In the genomic region with DNA sequence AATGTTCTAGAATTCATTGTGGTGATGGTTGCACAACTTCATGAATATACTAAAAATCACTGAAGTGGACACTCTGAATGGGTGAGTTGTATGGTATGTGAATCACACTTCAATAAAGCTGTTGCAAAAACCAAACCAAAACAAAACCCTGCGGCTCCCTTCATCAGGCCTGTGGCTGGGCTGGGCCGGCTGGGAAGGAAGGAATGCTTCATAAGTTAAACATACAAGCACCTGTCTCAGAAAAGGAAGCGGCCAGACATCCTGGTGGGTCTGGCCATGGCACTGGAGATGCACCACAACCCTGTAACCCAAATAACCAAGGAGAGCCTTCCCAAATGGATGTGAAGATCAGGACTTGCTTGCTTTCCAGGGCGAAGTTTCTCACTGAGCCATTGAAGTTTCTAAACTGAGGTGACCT, we compare ENCODE assay signal across 19 cellular contexts. TPM values are rescaled to one million over a fixed set of nuclear protein-coding genes. Genes with fewer than 3 reads are reported as not detected.
DNase-seq lines count a peak whose midpoint lies in the region; ATAC-seq and TF ChIP-seq lines count a peak whose summit lies in the region.
"Had no signal": no experiment of that assay in that cellular context is flagged by ENCODE, and none has a peak within 500 bp of the region (broad histone marks: within the 10 kb centered on the region; RNA-seq: fewer than 3 reads in every experiment).

No MANE protein-coding gene starts in this region.

- peaks cover 20% of the 10 kb centered on the region for H3K4me1 Mint-ChIP-seq in MCF 10A (ENCODE audit: insufficient read depth, unreplicated experiment)
- no peaks in the 10 kb centered on the region for H3K4me1 Mint-ChIP-seq in activated CD4-positive, alpha-beta memory T cell treated with anti-CD3 and anti-CD28 coated beads, Interleukin-2, amount 10 ng/mL, durations not matched to agents 7 days and 5 days
- H3K4me1 Mint-ChIP-seq: activated B cell treated with CpG ODN at 0.5 μM for 24 hours had no signal

- no peaks in the 10 kb centered on the region for H3K27me3 Mint-ChIP-seq in MCF 10A (ENCODE audit: insufficient read depth, unreplicated experiment)
- H3K27me3 Mint-ChIP-seq in activated CD4-positive, alpha-beta memory T cell treated with anti-CD3 and anti-CD28 coated beads, Interleukin-2, amount 10 ng/mL, durations not matched to agents 7 days and 5 days = no peaks in the 10 kb centered on the region
- H3K27me3 Mint-ChIP-seq: activated B cell treated with CpG ODN at 0.5 μM for 24 hours had no signal

- no peaks in the 10 kb centered on the region for H3K4me1 ChIP-seq in breast epithelium
- H3K4me1 ChIP-seq: lower lobe of right lung, Peyer's patch, right atrium auricular region, tibial nerve had no signal

- no peak for TF ChIP-seq POLR2A in breast epithelium (IDR thresholded peaks at IDR 0.05)

- H3K4me3 ChIP-seq in breast epithelium = no peak overlapping the region
- no peak overlapping the region for H3K4me3 ChIP-seq in fibroblast of villous mesenchyme (ENCODE audit: low read depth, low read length)
- H3K4me3 ChIP-seq: K562, lower lobe of right lung, Peyer's patch, right atrium auricular region, tibial nerve had no signal

- DNase-seq in MCF 10A (ENCODE audit: unreplicated experiment) (peak; percentile 79), breast epithelium (ENCODE audit: low spot score in 2 of 2) (no peak), astrocyte of the hippocampus (ENCODE audit: low read depth, low spot score) (peak; percentile 89), fibroblast of villous mesenchyme (ENCODE audit: low read depth) (peak; percentile 81), mucosa of gallbladder (ENCODE audit: low spot score) (no peak)
- DNase-seq in activated effector memory CD4-positive, alpha-beta T cell treated with anti-CD3 and anti-CD28 coated beads, Interleukin-2, amount 50 U/mL, for 16 hours = no peak
- DNase-seq in activated CD4-positive, alpha-beta memory T cell treated with anti-CD3 and anti-CD28 coated beads, Interleukin-2, amount 10 ng/mL, durations not matched to agents 7 days and 5 days = no peak
- DNase-seq: activated B cell treated with CpG ODN at 0.5 μM for 24 hours; activated naive CD4-positive, alpha-beta T cell; central memory CD4-positive, alpha-beta T cell; lower lobe of right lung; NCI-H1436 treated with DMSO at 0.1 percent for 48 hours; NCI-H510A treated with DMSO at 0.1 percent for 48 hours; Peyer's patch; stimulated activated CD4-positive, alpha-beta T cell treated with anti-CD3 and anti-CD28 coated beads, Interleukin-4, amount 100 ng/mL, for 24 hours had no signal

- BruUV-seq in MCF 10A (replicated peaks; lab: Mats Ljungman, UMichigan) = no TSS peak

- H3K36me3 Mint-ChIP-seq in MCF 10A (ENCODE audit: insufficient read depth, unreplicated experiment) = peaks cover 5% of the 10 kb centered on the region
- H3K36me3 Mint-ChIP-seq in activated CD4-positive, alpha-beta memory T cell treated with anti-CD3 and anti-CD28 coated beads, Interleukin-2, amount 10 ng/mL, durations not matched to agents 7 days and 5 days (ENCODE audit: low read depth) = no peaks in the 10 kb centered on the region

- no peak for ATAC-seq in HG03135 (IDR thresholded peaks at IDR 0.05; ENCODE audit: unreplicated experiment)
- ATAC-seq: K562, lower lobe of right lung had no signal

- H3K27ac Mint-ChIP-seq in MCF 10A (ENCODE audit: low read depth, unreplicated experiment) = peak overlapping the region; percentile 75
- no peak overlapping the region for H3K27ac Mint-ChIP-seq in activated CD4-positive, alpha-beta memory T cell treated with anti-CD3 and anti-CD28 coated beads, Interleukin-2, amount 10 ng/mL, durations not matched to agents 7 days and 5 days
- H3K27ac Mint-ChIP-seq: activated B cell treated with CpG ODN at 0.5 μM for 24 hours had no signal

- TF ChIP-seq CTCF in MCF 10A (IDR thresholded peaks at IDR 0.05; ENCODE audit: unreplicated experiment) = no peak
- TF ChIP-seq CTCF in breast epithelium (IDR thresholded peaks at IDR 0.05) = no peak
- no peak for TF ChIP-seq CTCF in fibroblast of villous mesenchyme (IDR thresholded peaks at IDR 0.05; ENCODE audit: insufficient read depth, low read depth, low read length)

- H3K27me3 ChIP-seq in breast epithelium = no peaks in the 10 kb centered on the region
- H3K27me3 ChIP-seq: Peyer's patch, right atrium auricular region, tibial nerve had no signal

- CTCF ChIA-PET in MCF 10A (lab: Yijun Ruan, JAX) = interaction anchor here (1.1 to 1.2 kb wide), 2 partner anchors 21 to 22 kb away, joined by 3 to 5 read pairs; no protein-coding TSS in a partner anchor
- CTCF ChIA-PET in activated CD4-positive, alpha-beta memory T cell treated with anti-CD3 and anti-CD28 coated beads, Interleukin-2, amount 10 ng/mL, durations not matched to agents 7 days and 5 days (lab: Charles Lee) = interaction anchor here (1.1 kb wide), 1 partner anchor 23 kb away, joined by 3 read pairs; no protein-coding TSS in a partner anchor

- H3K4me3 Mint-ChIP-seq in MCF 10A (ENCODE audit: unreplicated experiment) = no peak overlapping the region
- no peak overlapping the region for H3K4me3 Mint-ChIP-seq in activated CD4-positive, alpha-beta memory T cell treated with anti-CD3 and anti-CD28 coated beads, Interleukin-2, amount 10 ng/mL, durations not matched to agents 7 days and 5 days
- H3K4me3 Mint-ChIP-seq: activated B cell treated with CpG ODN at 0.5 μM for 24 hours had no signal

- no peaks in the 10 kb centered on the region for H3K9me3 ChIP-seq in breast epithelium
- H3K9me3 ChIP-seq: lower lobe of right lung, Peyer's patch, right atrium auricular region, tibial nerve had no signal

- no peaks in the 10 kb centered on the region for H3K9me3 Mint-ChIP-seq in MCF 10A (ENCODE audit: unreplicated experiment)
- H3K9me3 Mint-ChIP-seq in activated CD4-positive, alpha-beta memory T cell treated with anti-CD3 and anti-CD28 coated beads, Interleukin-2, amount 10 ng/mL, durations not matched to agents 7 days and 5 days = no peaks in the 10 kb centered on the region
- H3K9me3 Mint-ChIP-seq: activated B cell treated with CpG ODN at 0.5 μM for 24 hours had no signal

- intact Hi-C loops in MCF 10A (cut with micrococcal nuclease) = no loop called here
- intact Hi-C loops in breast epithelium (cut with DNase I; ENCODE audit: low total_unique reads) = no loop called here

- H3K27ac ChIP-seq in breast epithelium = no peak overlapping the region
- H3K27ac ChIP-seq: lower lobe of right lung, Peyer's patch, right atrium auricular region, tibial nerve had no signal

- POLR2A ChIA-PET in MCF 10A (lab: Yijun Ruan, JAX) = interaction anchor here (0.5 to 1.2 kb wide), 4 partner anchors 16 to 741 kb away, joined by 3 to 5 read pairs (median 4); no protein-coding TSS in a partner anchor
- POLR2A ChIA-PET in activated CD4-positive, alpha-beta memory T cell treated with anti-CD3 and anti-CD28 coated beads, Interleukin-2, amount 10 ng/mL, durations not matched to agents 7 days and 5 days (lab: Charles Lee) = interaction anchor here (0.5 kb wide), 1 partner anchor 12 kb away, joined by 3 read pairs; no protein-coding TSS in a partner anchor

- no peaks in the 10 kb centered on the region for H3K36me3 ChIP-seq in breast epithelium
- H3K36me3 ChIP-seq: Peyer's patch had no signal

RNA-seq across cellular contexts. Expression of a gene that starts 34.9 kb away (rescaled TPM):
- 31.1 and 52.8 TPM in 2 replicates for total RNA-seq in MCF 10A (2022)
- total RNA-seq in breast epithelium = 10 to 100 TPM; 14.0 to 29.1 (median 22.0) TPM
- 16.8 and 25.8 TPM in 2 replicates for total RNA-seq in fibroblast of villous mesenchyme
- 31.5 TPM for total RNA-seq in mucosa of gallbladder
- total RNA-seq in activated CD4-positive, alpha-beta memory T cell treated with anti-CD3 and anti-CD28 coated beads, Interleukin-2, amount 10 ng/mL, durations not matched to agents 7 days and 5 days = 1 to 10 TPM; 8.8 to 9.5 TPM

Comparison
In these comparisons a context has a peak if more than half of its experiments do, and no peak if none do; other contexts are left out.
1. DNase-seq: peak in MCF 10A (single experiment), astrocyte of the hippocampus (single experiment) and fibroblast of villous mesenchyme (single experiment); none in breast epithelium (0 of 2), activated effector memory CD4-positive, alpha-beta T cell treated with anti-CD3 and anti-CD28 coated beads, Interleukin-2, amount 50 U/mL, for 16 hours (single experiment), mucosa of gallbladder (single experiment) and activated CD4-positive, alpha-beta memory T cell treated with anti-CD3 and anti-CD28 coated beads, Interleukin-2, amount 10 ng/mL, durations not matched to agents 7 days and 5 days (single experiment).